In the genomic region with DNA sequence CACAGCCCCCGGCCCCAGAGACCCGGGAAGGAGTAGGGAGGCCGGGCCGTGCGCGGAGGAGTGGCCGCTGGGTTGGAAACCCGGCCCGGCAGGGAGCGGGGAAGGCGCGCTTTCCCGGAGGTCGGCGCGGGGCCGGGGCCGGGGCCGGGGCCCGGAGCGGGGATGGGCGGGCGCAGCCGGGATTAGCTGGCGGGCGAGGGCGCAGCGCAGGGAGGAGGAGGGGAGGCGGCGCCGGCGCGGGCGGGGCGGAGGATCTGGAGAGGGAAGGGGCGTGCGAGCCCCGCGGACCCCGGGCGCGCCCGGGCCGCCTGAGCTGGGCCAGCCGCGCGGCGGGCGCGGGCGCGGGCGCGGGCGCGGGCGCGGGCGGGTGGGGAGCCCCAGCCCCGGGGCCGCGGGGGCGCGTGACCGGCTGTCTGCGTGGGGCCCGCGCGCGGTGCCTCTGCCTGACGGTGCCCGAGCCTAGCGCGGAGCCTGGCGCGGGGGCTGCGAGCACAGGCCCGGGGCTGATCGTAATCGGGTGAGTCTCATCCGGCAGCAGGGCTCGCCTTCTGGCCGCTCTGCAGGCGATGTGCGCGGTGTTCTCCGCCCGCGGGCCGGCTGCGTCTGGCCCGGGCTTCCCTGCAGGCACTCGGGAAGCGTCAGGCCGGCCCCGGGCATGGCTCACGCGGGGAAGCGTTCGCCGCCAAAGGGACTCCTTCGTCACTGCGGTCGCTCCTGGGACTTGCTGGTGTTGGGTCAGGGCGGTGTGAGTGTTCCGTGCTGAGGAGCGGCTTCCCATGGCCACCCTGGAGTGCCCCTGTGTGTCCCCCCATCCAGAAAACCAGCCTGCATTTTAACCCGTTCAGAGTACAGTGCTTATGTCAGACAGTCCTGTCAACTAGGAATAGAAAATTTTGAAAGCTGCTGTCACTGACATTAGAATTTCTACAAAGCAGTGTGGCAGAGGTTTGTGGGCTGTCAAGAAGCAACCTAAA, we compare ENCODE assay signal across 8 cellular contexts. TPM values are rescaled to one million over a fixed set of nuclear protein-coding genes. Genes with fewer than 3 reads are reported as not detected.
DNase-seq lines count a peak whose midpoint lies in the region; TF ChIP-seq lines count a peak whose summit lies in the region.

No MANE protein-coding gene starts in this region.

- peak; percentile 45 for DNase-seq in NCI-H510A (lab: John Stamatoyannopoulos, UW)
- no peak for DNase-seq in NCI-H510A treated with DMSO at 0.1 percent for 48 hours (lab: John Stamatoyannopoulos, UW)
- DNase-seq in HFFc6: no peak
- peak; percentile 45 for DNase-seq in mammary epithelial cell
- peak; percentile 71 for DNase-seq in iris pigment epithelial cell (ENCODE audit: low read depth)
- no peak for DNase-seq in SIG-M5 treated with dmso at 0.1 percent for 504 hours (lab: John Stamatoyannopoulos, UW; ENCODE audit: unreplicated experiment)

- H3K9me3 ChIP-seq in OCI-LY3 (ENCODE audit: insufficient read depth, low read length) (no peaks in the 10 kb centered on the region), mammary epithelial cell (replicated peaks; ENCODE audit: insufficient read depth, low read length) (no peaks in the 10 kb centered on the region), skeletal muscle satellite cell (replicated peaks; ENCODE audit: low read length) (no peaks in the 10 kb centered on the region)

- H3K27ac ChIP-seq in OCI-LY3 (ENCODE audit: low read length) (no peak overlapping the region), mammary epithelial cell (ENCODE audit: insufficient read depth, low read depth, low read length) (no peak overlapping the region)

- 0% methylated on average over 6 of the region's 108 CpGs for WGBS in mammary epithelial cell (ENCODE audit: low coverage, missing lambda C conversion rate)

- H3K4me3 ChIP-seq in OCI-LY3 (ENCODE audit: low read length) (peak overlapping the region; percentile 74), mammary epithelial cell (replicated peaks in 1 of 3; ENCODE audit: insufficient read depth in 1 of 3, low read depth in 2 of 3, low read length in 3 of 3) (peak overlapping the region; percentile 40 to 52 (median 49)), skeletal muscle satellite cell (ENCODE audit: low read length) (peak overlapping the region; percentile 76)

- H3K9ac ChIP-seq in OCI-LY3 (ENCODE audit: low read length) (no peak overlapping the region), mammary epithelial cell (ENCODE audit: insufficient read depth, low read length) (no peak overlapping the region), skeletal muscle satellite cell (ENCODE audit: low read depth, low read length) (peak overlapping the region; percentile 53)

- H3K9me3 Mint-ChIP-seq in HFFc6: no peaks in the 10 kb centered on the region

- no peaks in the 10 kb centered on the region; the same call in 1 of the 2 replicates for H3K4me1 Mint-ChIP-seq in HFFc6 (ENCODE audit: low read depth)

- peaks cover 14% of the 10 kb centered on the region for H3K4me1 ChIP-seq in OCI-LY3 (ENCODE audit: low read length)
- H3K4me1 ChIP-seq in mammary epithelial cell (ENCODE audit: insufficient read depth, low read length): peaks cover 4% of the 10 kb centered on the region
- H3K4me1 ChIP-seq in skeletal muscle satellite cell (ENCODE audit: control insufficient read depth, insufficient read depth, low read length): peaks cover 6% of the 10 kb centered on the region

- H3K4me2 ChIP-seq in OCI-LY3 (ENCODE audit: low read length) (peak overlapping the region; percentile 73), mammary epithelial cell (ENCODE audit: insufficient read depth, low read depth, low read length) (peak overlapping the region; percentile 92), skeletal muscle satellite cell (ENCODE audit: low read length) (peak overlapping the region; percentile 98)

- H3K27me3 Mint-ChIP-seq in HFFc6 (ENCODE audit: insufficient read depth): peaks cover 32% of the 10 kb centered on the region

- H3K4me3 Mint-ChIP-seq in HFFc6: peak overlapping the region; percentile 78

- no peaks in the 10 kb centered on the region for H3K36me3 Mint-ChIP-seq in HFFc6 (ENCODE audit: low read depth)

- no peaks in the 10 kb centered on the region for H4K20me1 ChIP-seq in OCI-LY3 (ENCODE audit: insufficient read depth, low read length)
- no peaks in the 10 kb centered on the region for H4K20me1 ChIP-seq in mammary epithelial cell (ENCODE audit: insufficient read depth, low read length)

- dilution Hi-C loops in mammary epithelial cell (cut with HindIII; ENCODE audit: low sequenced_read_pairs): no loop called here

- intact Hi-C loops in mammary epithelial cell (cut with micrococcal nuclease): no loop called here

- in situ Hi-C loops in mammary epithelial cell (cut with MboI; ENCODE audit: low sequenced_read_pairs in 2 of 2): no loop called here

- H3K27me3 ChIP-seq in OCI-LY3 (ENCODE audit: low read depth, low read length) (peaks cover 3% of the 10 kb centered on the region; the same call in 1 of the 2 replicates), mammary epithelial cell (ENCODE audit: insufficient read depth, low read length) (no peaks in the 10 kb centered on the region), skeletal muscle satellite cell (ENCODE audit: control insufficient read depth, insufficient read depth, low read length) (peaks cover 8% of the 10 kb centered on the region)

- no peaks in the 10 kb centered on the region for H3K79me2 ChIP-seq in OCI-LY3 (ENCODE audit: low read length)
- H3K79me2 ChIP-seq in mammary epithelial cell (ENCODE audit: insufficient read depth, low read length): no peaks in the 10 kb centered on the region

- BruUV-seq in mammary epithelial cell (replicated peaks; lab: Mats Ljungman, UMichigan): no TSS peak

- CTCF ChIA-PET in mammary epithelial cell (lab: Charles Lee; ENCODE audit: low non-redundant PET): no interaction called here

- H3K36me3 ChIP-seq in OCI-LY3 (replicated peaks; ENCODE audit: low read depth, low read length): no peaks in the 10 kb centered on the region
- no peaks in the 10 kb centered on the region for H3K36me3 ChIP-seq in mammary epithelial cell (ENCODE audit: insufficient read depth, low read length)
- H3K36me3 ChIP-seq in skeletal muscle satellite cell (ENCODE audit: insufficient read depth, low read length): no peaks in the 10 kb centered on the region

- H2AFZ ChIP-seq in OCI-LY3 (ENCODE audit: low read depth, low read length): no peak overlapping the region
- peak overlapping the region; percentile 86 for H2AFZ ChIP-seq in mammary epithelial cell (ENCODE audit: low read depth, low read length)

- no peak for TF ChIP-seq CTCF in HFFc6 (IDR thresholded peaks at IDR 0.05)
- no peak for TF ChIP-seq CTCF in OCI-LY3 (IDR thresholded peaks at IDR 0.05; ENCODE audit: low read depth, low read length)
- no peak for TF ChIP-seq CTCF in mammary epithelial cell (conservative IDR thresholded peaks at IDR 0.05 in 1 of 2, IDR thresholded peaks at IDR 0.05 in 1 of 2; ENCODE audit: extremely low read depth in 1 of 2, insufficient read depth in 1 of 2, low read depth in 1 of 2, low read length in 2 of 2)

- H3K27ac Mint-ChIP-seq in HFFc6: no peak overlapping the region

RNA-seq across cellular contexts. Expression of a gene that starts 40.4 kb away (rescaled TPM):
- not detected for total RNA-seq in HFFc6 (2021; fragmentation: NEBNext Ultra II Directional; extraction: Animal tissue kit (Norgen Biotek cat#: 25700))
- 1 to 10 TPM; 1.5 to 1.6 TPM for total RNA-seq in mammary epithelial cell
- polyA plus RNA-seq in mammary epithelial cell: 0.44 TPM
- polyA minus RNA-seq in mammary epithelial cell: not detected
- total RNA-seq in skeletal muscle satellite cell (2012; rRNA removed): 5.2 and 8.9 TPM in 2 replicates

RNA-seq across cellular contexts. Expression of a gene that starts 46.5 kb away (rescaled TPM):
- 1 to 10 TPM; 4.8 to 8.4 (median 6.1) TPM for total RNA-seq in HFFc6 (2021; fragmentation: NEBNext Ultra II Directional; extraction: Animal tissue kit (Norgen Biotek cat#: 25700))
- total RNA-seq in mammary epithelial cell: 10 to 100 TPM in 1 of 2 donors, 1 to 10 TPM in 1; 8.8 to 11.7 TPM
- 4.4 TPM for polyA plus RNA-seq in mammary epithelial cell
- 5.7 TPM for polyA minus RNA-seq in mammary epithelial cell
- 6.8 and 12.9 TPM in 2 replicates for total RNA-seq in skeletal muscle satellite cell (2012; rRNA removed)

Comparison
In these comparisons a context has a peak if more than half of its experiments do, and no peak if none do; other contexts are left out.
1. DNase-seq: peak in NCI-H510A (single experiment), mammary epithelial cell (single experiment) and iris pigment epithelial cell (single experiment); none in NCI-H510A treated with DMSO at 0.1 percent for 48 hours (single experiment), HFFc6 (single experiment) and SIG-M5 treated with dmso at 0.1 percent for 504 hours (single experiment).
2. Peak in every context shown above with its lines, with median percentiles within 50 percentile points of each other: H3K4me2 ChIP-seq and H3K4me3 ChIP-seq.